In genomic region chr6:142551145-142551811, GRCh38 we compare ENCODE assay signal across 9 cellular contexts.
DNase-seq lines count a peak whose midpoint lies in the region; ATAC-seq and TF ChIP-seq lines count a peak whose summit lies in the region.
"Had no signal": no experiment of that assay in that cellular context is flagged by ENCODE, and none has a peak within 500 bp of the region (broad histone marks: within the 10 kb centered on the region; RNA-seq: fewer than 3 reads in every experiment).

No MANE protein-coding gene starts in this region.

- no peak overlapping the region for H3K4me3 Mint-ChIP-seq in type B pancreatic cell
- H3K4me3 Mint-ChIP-seq: nephron had no signal

- H3K36me3 Mint-ChIP-seq in type B pancreatic cell: no peaks in the 10 kb centered on the region

- H3K79me2 ChIP-seq in osteoblast (ENCODE audit: insufficient read depth, low read length) (no peaks in the 10 kb centered on the region), Karpas-422 (ENCODE audit: low read length) (no peaks in the 10 kb centered on the region)

- CTCF ChIA-PET in BJ (lab: Yijun Ruan, JAX): interaction anchor here (0.6 to 1.8 kb wide), 3 partner anchors 15 to 48 kb away, joined by 3 to 7 read pairs (median 6); no protein-coding TSS in a partner anchor

- H4K20me1 ChIP-seq in osteoblast (ENCODE audit: insufficient read depth, low read length) (no peaks in the 10 kb centered on the region), Karpas-422 (ENCODE audit: insufficient read depth, low read depth, low read length) (no peaks in the 10 kb centered on the region)

- POLR2A ChIA-PET in BJ (lab: Charles Lee): no interaction called here

- H3K9me3 Mint-ChIP-seq in type B pancreatic cell: no peaks in the 10 kb centered on the region
- H3K9me3 Mint-ChIP-seq: nephron had no signal

- H3K4me3 ChIP-seq in BJ (ENCODE audit: low read depth, low read length) (no peak overlapping the region), osteoblast (ENCODE audit: insufficient read depth, low read length) (no peak overlapping the region), Karpas-422 (ENCODE audit: low read length) (no peak overlapping the region)

- H3K9me2 ChIP-seq in Karpas-422 (replicated peaks; ENCODE audit: insufficient read depth, low read length): no peaks in the 10 kb centered on the region

- no peaks in the 10 kb centered on the region for H3K4me1 Mint-ChIP-seq in type B pancreatic cell (ENCODE audit: unreplicated experiment)

- H3K27me3 Mint-ChIP-seq in type B pancreatic cell: peaks cover 3% of the 10 kb centered on the region

- H3K4me2 ChIP-seq in osteoblast (ENCODE audit: insufficient read depth, low read length) (peak overlapping the region; percentile 6), Karpas-422 (ENCODE audit: low read depth, low read length, poor library complexity, severe bottlenecking) (no peak overlapping the region)

- H2AFZ ChIP-seq in osteoblast (ENCODE audit: low read length): no peak overlapping the region
- no peak overlapping the region for H2AFZ ChIP-seq in Karpas-422 (ENCODE audit: low read length)

- H3K4me1 ChIP-seq in osteoblast (ENCODE audit: insufficient read depth, low read length): peaks cover 4% of the 10 kb centered on the region
- no peaks in the 10 kb centered on the region for H3K4me1 ChIP-seq in Karpas-422 (ENCODE audit: low read length)

- no peak overlapping the region for H3K27ac Mint-ChIP-seq in type B pancreatic cell
- H3K27ac Mint-ChIP-seq: nephron had no signal

- peak; percentile 7; the same call in 1 of the 2 replicates for TF ChIP-seq CTCF in BJ (IDR thresholded peaks at IDR 0.05; ENCODE audit: insufficient read depth, low read depth, low read length)
- no peak for TF ChIP-seq CTCF in osteoblast (IDR thresholded peaks at IDR 0.05; ENCODE audit: extremely low read depth, low read depth, low read length)
- no peak for TF ChIP-seq CTCF in type B pancreatic cell (conservative IDR thresholded peaks at IDR 0.05)

- no peak for ATAC-seq in GM21515 (IDR thresholded peaks at IDR 0.05; ENCODE audit: unreplicated experiment)

- H3K36me3 ChIP-seq in BJ (ENCODE audit: control insufficient read depth, insufficient read depth, low read length): no peaks in the 10 kb centered on the region
- no peaks in the 10 kb centered on the region for H3K36me3 ChIP-seq in osteoblast (ENCODE audit: insufficient read depth, low read length)
- no peaks in the 10 kb centered on the region for H3K36me3 ChIP-seq in Karpas-422 (ENCODE audit: insufficient read depth, low read length)

- no peaks in the 10 kb centered on the region for H3K9me3 ChIP-seq in osteoblast (ENCODE audit: low read depth, low read length)
- no peaks in the 10 kb centered on the region for H3K9me3 ChIP-seq in Karpas-422 (ENCODE audit: low read length)

- DNase-seq in BJ (ENCODE audit: low read depth) (no peak), NCI-H524 treated with DMSO at 0.1 percent for 48 hours (lab: John Stamatoyannopoulos, UW) (peak; percentile 75), osteoblast (ENCODE audit: insufficient read length, low spot score, missing footprints) (no peak), OCI-M1 (lab: John Stamatoyannopoulos, UW) (no peak), Karpas-422 (no peak), type B pancreatic cell (ENCODE audit: extremely low spot score, unreplicated experiment) (no peak)
- DNase-seq in activated naive CD4-positive, alpha-beta T cell treated with Interleukin-2 at 50 U/mL for 16 hours: peak; percentile 27

- H3K27me3 ChIP-seq in BJ (ENCODE audit: control insufficient read depth, insufficient read depth, low read length): peaks cover 4% of the 10 kb centered on the region
- peaks cover 35% of the 10 kb centered on the region for H3K27me3 ChIP-seq in osteoblast (ENCODE audit: insufficient read depth, low read length)
- H3K27me3 ChIP-seq in Karpas-422 (ENCODE audit: low read length): no peaks in the 10 kb centered on the region

- H3K9ac ChIP-seq in Karpas-422 (ENCODE audit: low read length): no peak overlapping the region

- H3K27ac ChIP-seq in osteoblast (ENCODE audit: low read depth, low read length): no peak overlapping the region
- H3K27ac ChIP-seq in Karpas-422 (ENCODE audit: low read length): no peak overlapping the region

Comparison
In these comparisons a context has a peak if more than half of its experiments do, and no peak if none do; other contexts are left out.
1. DNase-seq: peak in NCI-H524 treated with DMSO at 0.1 percent for 48 hours (single experiment) and activated naive CD4-positive, alpha-beta T cell treated with Interleukin-2 at 50 U/mL for 16 hours (single experiment); none in BJ (single experiment), osteoblast (single experiment), OCI-M1 (single experiment), Karpas-422 (single experiment) and type B pancreatic cell (single experiment).